Comparison of ENCODE assay signal across 24 cellular contexts in genomic region chr6:138290563-138290962, GRCh38.
"Had no signal": no experiment of that assay in that cellular context is flagged by ENCODE, and none has a peak within 500 bp of the region (broad histone marks: within the 10 kb centered on the region; RNA-seq: fewer than 3 reads in every experiment).

No MANE protein-coding gene starts in this region.

- H3K9ac ChIP-seq: KMS-11 had no signal

- H3K27me3 ChIP-seq: adrenal gland, MG63 had no signal

- H3K9me3 Mint-ChIP-seq: activated CD4-positive, alpha-beta memory T cell treated with anti-CD3 and anti-CD28 coated beads for 36 hours; activated CD4-positive, alpha-beta T cell treated with anti-CD3 and anti-CD28 coated beads, Interleukin-2, amount 10 ng/mL, durations not matched to agents 7 days and 5 days; activated naive CD8-positive, alpha-beta T cell treated with anti-CD3 and anti-CD28 coated beads, Interleukin-2, amount 10 ng/mL, durations not matched to agents 7 days and 5 days; activated T-cell treated with anti-CD3 and anti-CD28 coated beads, Interleukin-2, amount 50 U/mL, for 72 hours; activated T-helper 2 cell treated with anti-CD3 and anti-CD28 coated beads, Interferon-gamma antibody, Interleukin-2, Interleukin-4, amounts not matched to agents 10 μg/mL and 5 μg/mL and 100 μg/mL, durations not matched to agents 14 hours and 24 hours and 36 hours; T-cell had no signal

- H3K4me2 ChIP-seq: KMS-11 had no signal

- H3K4me3 ChIP-seq: adrenal gland, MG63, SK-N-MC had no signal

- H3K27ac ChIP-seq: adrenal gland, KMS-11, SK-N-MC had no signal

- H3K36me3 ChIP-seq: adrenal gland had no signal

- H3K27me3 Mint-ChIP-seq: activated CD4-positive, alpha-beta memory T cell treated with anti-CD3 and anti-CD28 coated beads for 36 hours; activated CD4-positive, alpha-beta T cell treated with anti-CD3 and anti-CD28 coated beads, Interleukin-2, amount 10 ng/mL, durations not matched to agents 7 days and 5 days; activated naive CD8-positive, alpha-beta T cell treated with anti-CD3 and anti-CD28 coated beads, Interleukin-2, amount 10 ng/mL, durations not matched to agents 7 days and 5 days had no signal

- H3K36me3 Mint-ChIP-seq: activated CD4-positive, alpha-beta memory T cell treated with anti-CD3 and anti-CD28 coated beads for 36 hours; activated naive CD8-positive, alpha-beta T cell treated with anti-CD3 and anti-CD28 coated beads, Interleukin-2, amount 10 ng/mL, durations not matched to agents 7 days and 5 days; T-cell had no signal

- H3K27ac Mint-ChIP-seq: activated CD4-positive, alpha-beta memory T cell treated with anti-CD3 and anti-CD28 coated beads for 36 hours; activated CD4-positive, alpha-beta T cell treated with anti-CD3 and anti-CD28 coated beads, Interleukin-2, amount 10 ng/mL, durations not matched to agents 7 days and 5 days; activated naive CD8-positive, alpha-beta T cell treated with anti-CD3 and anti-CD28 coated beads, Interleukin-2, amount 10 ng/mL, durations not matched to agents 7 days and 5 days; activated T-cell treated with anti-CD3 and anti-CD28 coated beads, Interleukin-2, amount 50 U/mL, for 72 hours; activated T-helper 2 cell treated with anti-CD3 and anti-CD28 coated beads, Interferon-gamma antibody, Interleukin-2, Interleukin-4, amounts not matched to agents 10 μg/mL and 5 μg/mL and 100 μg/mL, durations not matched to agents 14 hours and 24 hours and 36 hours; T-cell had no signal

- DNase-seq: activated CD4-positive, alpha-beta memory T cell treated with anti-CD3 and anti-CD28 coated beads for 36 hours; activated CD4-positive, alpha-beta T cell treated with anti-CD3 and anti-CD28 coated beads, Interleukin-2, amount 10 ng/mL, durations not matched to agents 7 days and 5 days; activated CD4-positive, CD25-positive, alpha-beta regulatory T cell; activated gamma-delta T cell treated with Interleukin-2 at 50 U/mL for 16 hours; activated naive CD4-positive, alpha-beta T cell treated with anti-CD3 and anti-CD28 coated beads, Interleukin-2, amount 50 U/mL, for 16 hours; activated naive CD8-positive, alpha-beta T cell treated with anti-CD3 and anti-CD28 coated beads, Interleukin-2, amount 10 ng/mL, durations not matched to agents 7 days and 5 days; activated T-cell treated with anti-CD3 and anti-CD28 coated beads for 4 hours; activated T-cell treated with anti-CD3 and anti-CD28 coated beads, Interleukin-2, amount 50 U/mL, for 72 hours; adrenal gland; anterior cingulate cortex; MG63; MV-4-11; NCI-H1417 treated with DMSO at 0.1 percent for 48 hours; NCI-H1694; NCI-H2029; NCI-H510A; NCI-H526 treated with DMSO at 0.1 percent for 48 hours; PC-3; T-cell; T-helper 2 cell; T1000 had no signal

- H3K4me1 Mint-ChIP-seq: activated CD4-positive, alpha-beta T cell treated with anti-CD3 and anti-CD28 coated beads, Interleukin-2, amount 10 ng/mL, durations not matched to agents 7 days and 5 days; T-cell had no signal

- H3K4me1 ChIP-seq: adrenal gland had no signal

- H3K4me3 Mint-ChIP-seq: activated CD4-positive, alpha-beta memory T cell treated with anti-CD3 and anti-CD28 coated beads for 36 hours; activated CD4-positive, alpha-beta T cell treated with anti-CD3 and anti-CD28 coated beads, Interleukin-2, amount 10 ng/mL, durations not matched to agents 7 days and 5 days; activated naive CD8-positive, alpha-beta T cell treated with anti-CD3 and anti-CD28 coated beads, Interleukin-2, amount 10 ng/mL, durations not matched to agents 7 days and 5 days; activated T-cell treated with anti-CD3 and anti-CD28 coated beads, Interleukin-2, amount 50 U/mL, for 72 hours; T-cell had no signal

- H3K9me3 ChIP-seq: adrenal gland, MG63 had no signal
